Comparison of ENCODE assay signal across 7 cellular contexts in genomic region chr17:40062347-40063033, GRCh38. TPM values are rescaled to one million over a fixed set of nuclear protein-coding genes. Genes with fewer than 3 reads are reported as not detected.
A peak's percentile ranks its signal among the peaks of the same experiment; 100 is the strongest.
DNase-seq lines count a peak whose midpoint lies in the region; ATAC-seq and TF ChIP-seq lines count a peak whose summit lies in the region.

Gene THRA (plus strand): TSS chr17:40062965. CDS start chr17:40074489, 11,524 bp downstream.

- in situ Hi-C loops in GM13977 (cut with MboI; ENCODE audit: low pct_unique_long_range_greater_than_20kb, low sequenced_read_pairs, unreplicated experiment), result no loop called here

- TF ChIP-seq EP300 in suprapubic skin (IDR thresholded peaks at IDR 0.05), result no peak

- H3K9me3 Mint-ChIP-seq in natural killer cell treated with Interleukin-12 subunit alpha and Interleukin-12 subunit beta and Interleukin-15 and Interleukin-18, amount 100 ng/mL, for 72 hours, result no peaks in the 10 kb centered on the region

- intact Hi-C loops in PC-9 (cut with micrococcal nuclease; ENCODE audit: unreplicated experiment), result loop anchor here (5.0 kb wide), 1 partner anchor 50 kb away; no protein-coding TSS in a partner anchor

- POLR2A ChIA-PET in PC-9 (lab: Charles Lee; ENCODE audit: unreplicated experiment), result interaction anchor here (0.6 kb wide), 2 partner anchors 18 to 230 kb away, joined by 4 read pairs; no protein-coding TSS in a partner anchor

- H3K9me2 ChIP-seq in PC-9 (ENCODE audit: insufficient read depth), result no peaks in the 10 kb centered on the region

- H3K27ac ChIP-seq in PC-9 (no peak within 1 kb of the TSS), suprapubic skin (peak within 1 kb of the TSS; percentile 91)

- ATAC-seq in HG03095 (IDR thresholded peaks at IDR 0.05; ENCODE audit: unreplicated experiment), result peak; percentile 51
- peak; percentile 92 to 93 for ATAC-seq in natural killer cell treated with Interleukin-12 subunit alpha and Interleukin-12 subunit beta and Interleukin-15 and Interleukin-18, amount 100 ng/mL, for 72 hours

- no peaks in the 10 kb centered on the region for H3K36me3 Mint-ChIP-seq in natural killer cell treated with Interleukin-12 subunit alpha and Interleukin-12 subunit beta and Interleukin-15 and Interleukin-18, amount 100 ng/mL, for 72 hours

- H3K4me3 ChIP-seq in PC-9, result peak within 1 kb of the TSS; percentile 95
- H3K4me3 ChIP-seq in fibroblast of villous mesenchyme (ENCODE audit: low read depth, low read length), result peak within 1 kb of the TSS; percentile 92
- H3K4me3 ChIP-seq in suprapubic skin, result peak within 1 kb of the TSS; percentile 74

- H3K36me3 ChIP-seq in PC-9 (ENCODE audit: low read depth) (no peaks in the 10 kb centered on the region), suprapubic skin (no peaks in the 10 kb centered on the region)

- H2AFZ ChIP-seq in PC-9, result peak within 1 kb of the TSS; percentile 99

- H3K4me1 ChIP-seq in PC-9 (replicated peaks; ENCODE audit: insufficient read depth) (peaks cover 24% of the 10 kb centered on the region; the same call in 1 of the 2 replicates), suprapubic skin (peaks cover 71% of the 10 kb centered on the region)

- H3K4me2 ChIP-seq in PC-9, result peak within 1 kb of the TSS; percentile 92

- no TSS peak for BruUV-seq in PC-9 (replicated peaks; lab: Mats Ljungman, UMichigan)

- peaks cover 34 to 38% of the 10 kb centered on the region in 2 donors for H3K4me1 Mint-ChIP-seq in natural killer cell treated with Interleukin-12 subunit alpha and Interleukin-12 subunit beta and Interleukin-15 and Interleukin-18, amount 100 ng/mL, for 72 hours (ENCODE audit: low read depth in 2 of 2)

- DNase-seq in GM13977 (ENCODE audit: low spot score), result peak; percentile 92
- DNase-seq in PC-9, result peak in 1 of 2 experiments; percentile 60
- peak; percentile 61 for DNase-seq in activated gamma-delta T cell (lab: John Stamatoyannopoulos, UW)
- DNase-seq in fibroblast of villous mesenchyme (ENCODE audit: low read depth), result peak; percentile 41
- DNase-seq in natural killer cell treated with Interleukin-12 subunit alpha and Interleukin-12 subunit beta and Interleukin-15 and Interleukin-18, amount 100 ng/mL, for 72 hours (ENCODE audit: low spot score), result peak; percentile 75
- DNase-seq in suprapubic skin (ENCODE audit: low spot score in 2 of 2), result peak in 1 of 2 donors; percentile 77

- TF ChIP-seq CTCF in GM13977 (IDR thresholded peaks at IDR 0.05; ENCODE audit: extremely low read depth, insufficient read depth, missing control alignments), result peak; percentile 40
- TF ChIP-seq CTCF in PC-9 (conservative IDR thresholded peaks at IDR 0.05), result peak; percentile 35; the same call in 1 of the 2 replicates
- TF ChIP-seq CTCF in fibroblast of villous mesenchyme (IDR thresholded peaks at IDR 0.05; ENCODE audit: insufficient read depth, low read depth, low read length), result peak; percentile 9
- no peak for TF ChIP-seq CTCF in suprapubic skin (IDR thresholded peaks at IDR 0.05)

- H3K27ac Mint-ChIP-seq in natural killer cell treated with Interleukin-12 subunit alpha and Interleukin-12 subunit beta and Interleukin-15 and Interleukin-18, amount 100 ng/mL, for 72 hours, result peak within 1 kb of the TSS; percentile 47 to 92

- no peak for TF ChIP-seq POLR2A in suprapubic skin (IDR thresholded peaks at IDR 0.05)

- CTCF ChIA-PET in PC-9 (lab: Charles Lee), result no interaction called here

- H3K4me3 Mint-ChIP-seq in natural killer cell treated with Interleukin-12 subunit alpha and Interleukin-12 subunit beta and Interleukin-15 and Interleukin-18, amount 100 ng/mL, for 72 hours, result peak within 1 kb of the TSS; percentile 91

- H3K27me3 ChIP-seq in PC-9 (ENCODE audit: insufficient read depth, low read depth) (peaks cover 9% of the 10 kb centered on the region; the same call in 1 of the 2 replicates), suprapubic skin (no peaks in the 10 kb centered on the region)

- H3F3A ChIP-seq in PC-9 (ENCODE audit: insufficient read depth, low read depth), result peaks cover 8% of the 10 kb centered on the region; the same call in 1 of the 2 replicates

- 11% methylated on average over 6 of the region's 66 CpGs for WGBS in suprapubic skin

- H3K9me3 ChIP-seq in PC-9 (ENCODE audit: insufficient read depth, low read depth), result no peaks in the 10 kb centered on the region
- H3K9me3 ChIP-seq in suprapubic skin, result no peaks in the 10 kb centered on the region

- no peaks in the 10 kb centered on the region for H4K20me1 ChIP-seq in PC-9 (ENCODE audit: insufficient read depth)

- no peaks in the 10 kb centered on the region for H3K79me2 ChIP-seq in PC-9 (ENCODE audit: low read depth)

- peaks cover 0 to 6% of the 10 kb centered on the region in 2 donors for H3K27me3 Mint-ChIP-seq in natural killer cell treated with Interleukin-12 subunit alpha and Interleukin-12 subunit beta and Interleukin-15 and Interleukin-18, amount 100 ng/mL, for 72 hours

RNA-seq across cellular contexts. Expression of gene THRA, which starts in this region (rescaled TPM):
- total RNA-seq in PC-9 (2021) (11.4 and 13.9 TPM in 2 replicates), fibroblast of villous mesenchyme (19.0 and 27.2 TPM in 2 replicates), suprapubic skin (10 to 100 TPM; 32.6 to 69.9 (median 48.9) TPM)
- total RNA-seq in natural killer cell treated with Interleukin-12 subunit alpha and Interleukin-12 subunit beta and Interleukin-15 and Interleukin-18, amount 100 ng/mL, for 72 hours, result 10 to 100 TPM in 1 of 2 donors, 1 to 10 TPM in 1; 4.9 to 10.9 TPM

Comparison
In these comparisons a context has a peak if more than half of its experiments do, and no peak if none do; other contexts are left out.
1. CTCF ChIP-seq: peak in GM13977 (single experiment), PC-9 (single experiment) and fibroblast of villous mesenchyme (single experiment); none in suprapubic skin (0 of 2).
2. Peak in every context shown above with its lines, with median percentiles within 50 percentile points of each other: H3K4me3 ChIP-seq.